Comparison of ENCODE assay signal across 8 cellular contexts in genomic region chr11:11028017-11028692, GRCh38.
DNase-seq lines count a peak whose midpoint lies in the region; ATAC-seq and TF ChIP-seq lines count a peak whose summit lies in the region.

No MANE protein-coding gene starts in this region.

- no peak overlapping the region for H3K4me3 Mint-ChIP-seq in CD8-positive, alpha-beta T cell
- H3K4me3 Mint-ChIP-seq in H9: no peak overlapping the region

- no peak overlapping the region for H3K27ac ChIP-seq in CD8-positive, alpha-beta T cell (ENCODE audit: low read depth, low read length)
- H3K27ac ChIP-seq in H9 (ENCODE audit: insufficient read length, low read depth, low read length) (no peak overlapping the region), WERI-Rb-1 (no peak overlapping the region), breast epithelium (no peak overlapping the region)

- H3K79me2 ChIP-seq in H9 (ENCODE audit: insufficient read depth, low read length): no peaks in the 10 kb centered on the region

- no peak overlapping the region for H2BK20ac ChIP-seq in H9 (ENCODE audit: low read depth, low read length, poor library complexity, severe bottlenecking)

- H3K14ac ChIP-seq in H9 (ENCODE audit: insufficient read depth, low read length): no peak overlapping the region

- no peaks in the 10 kb centered on the region for H3K9me3 Mint-ChIP-seq in CD8-positive, alpha-beta T cell
- H3K9me3 Mint-ChIP-seq in H9: peaks cover 0 to 6% of the 10 kb centered on the region in 2 experiments; a peak in 2 of 5 replicates

- no peak overlapping the region for H3K56ac ChIP-seq in H9 (ENCODE audit: insufficient read length, low read depth, low read length)

- no peak overlapping the region for H3K18ac ChIP-seq in H9 (ENCODE audit: insufficient read length, low read depth, low read length)

- no peaks in the 10 kb centered on the region for H3K23me2 ChIP-seq in H9 (ENCODE audit: insufficient read length, low read depth, low read length, poor library complexity, severe bottlenecking)

- H3K27me3 ChIP-seq in CD8-positive, alpha-beta T cell (ENCODE audit: insufficient read depth, low read length): no peaks in the 10 kb centered on the region
- H3K27me3 ChIP-seq in H9 (ENCODE audit: insufficient read depth, low read length) (no peaks in the 10 kb centered on the region), WERI-Rb-1 (ENCODE audit: insufficient read depth, low read depth, severe bottlenecking) (no peaks in the 10 kb centered on the region), breast epithelium (no peaks in the 10 kb centered on the region)

- H3K4me3 ChIP-seq in CD8-positive, alpha-beta T cell (ENCODE audit: low read depth, low read length): no peak overlapping the region
- H3K4me3 ChIP-seq in WERI-Rb-1 (ENCODE audit: low read depth, low read length): no peak overlapping the region
- H3K4me3 ChIP-seq in breast epithelium: no peak overlapping the region

- peaks cover 3% of the 10 kb centered on the region for H3K27me3 Mint-ChIP-seq in CD8-positive, alpha-beta T cell (ENCODE audit: low read depth)
- no peaks in the 10 kb centered on the region for H3K27me3 Mint-ChIP-seq in H9 (ENCODE audit: low read depth)

- H3K36me3 ChIP-seq in CD8-positive, alpha-beta T cell (ENCODE audit: insufficient read depth, low read length): no peaks in the 10 kb centered on the region
- H3K36me3 ChIP-seq in WERI-Rb-1 (no peaks in the 10 kb centered on the region), breast epithelium (no peaks in the 10 kb centered on the region)

- H3K9me3 ChIP-seq in CD8-positive, alpha-beta T cell (ENCODE audit: low read length): no peaks in the 10 kb centered on the region
- H3K9me3 ChIP-seq in H9 (ENCODE audit: control insufficient read depth, low read depth, low read length) (no peaks in the 10 kb centered on the region), WERI-Rb-1 (ENCODE audit: severe bottlenecking) (no peaks in the 10 kb centered on the region), breast epithelium (no peaks in the 10 kb centered on the region)

- H2AFZ ChIP-seq in H9 (ENCODE audit: low read length): peak overlapping the region; percentile 77

- H3K4me2 ChIP-seq in H9 (ENCODE audit: insufficient read depth, insufficient read length, low read length): no peak overlapping the region

- H2BK15ac ChIP-seq in H9 (ENCODE audit: low read depth, low read length): no peak overlapping the region

- H4K8ac ChIP-seq in H9 (replicated peaks; ENCODE audit: insufficient read length, low read depth, low read length): no peak overlapping the region

- no CpG with 5 or more reads among the region's 5 CpGs for whole genome bisulfite sequencing in H9 (ENCODE audit: extremely low coverage, insufficient read length, low lambda C conversion rate)

- CTCF ChIA-PET in CD8-positive, alpha-beta T cell (lab: Charles Lee): interaction anchor here (0.6 to 7.9 kb wide), 54 partner anchors 9 to 877 kb away, joined by 3 to 166 read pairs (median 4); no protein-coding TSS in a partner anchor

- POLR2A ChIA-PET in CD8-positive, alpha-beta T cell (lab: Charles Lee): interaction anchor here (0.9 to 1.2 kb wide), 2 partner anchors 129 to 235 kb away, joined by 3 to 5 read pairs; no protein-coding TSS in a partner anchor

- no peak overlapping the region for H4K91ac ChIP-seq in H9 (ENCODE audit: insufficient read length, low read depth, low read length)

- ATAC-seq in CD8-positive, alpha-beta T cell: peak; percentile 98
- ATAC-seq in left lobe of liver: peak; percentile 96
- ATAC-seq in HG03439 (IDR thresholded peaks at IDR 0.05; ENCODE audit: unreplicated experiment): no peak

- H3K79me1 ChIP-seq in H9 (ENCODE audit: insufficient read depth, low read depth, low read length, poor library complexity, severe bottlenecking): no peaks in the 10 kb centered on the region

- no peak overlapping the region for H3K23ac ChIP-seq in H9 (ENCODE audit: insufficient read length, low read depth, low read length)

- H4K5ac ChIP-seq in H9 (ENCODE audit: insufficient read length, low read depth, low read length): no peak overlapping the region

- H4K20me1 ChIP-seq in H9 (ENCODE audit: control insufficient read depth, insufficient read depth, insufficient read length): no peaks in the 10 kb centered on the region

- H3K9ac ChIP-seq in H9 (ENCODE audit: extremely low read depth, insufficient read length, low read length): no peak overlapping the region

- H2BK5ac ChIP-seq in H9 (ENCODE audit: insufficient read length, low read length): no peak overlapping the region

- no peak for TF ChIP-seq POLR2A in breast epithelium (IDR thresholded peaks at IDR 0.05)

- H3K4me1 ChIP-seq in CD8-positive, alpha-beta T cell (ENCODE audit: insufficient read depth, low read length): no peaks in the 10 kb centered on the region
- H3K4me1 ChIP-seq in H9 (ENCODE audit: insufficient read depth, low read length) (no peaks in the 10 kb centered on the region), breast epithelium (no peaks in the 10 kb centered on the region)

- intact Hi-C loops in CD8-positive, alpha-beta T cell (cut with DNase I, micrococcal nuclease): loop anchor here (1.0 to 2.0 kb wide), 5 partner anchors 129 to 759 kb away; no protein-coding TSS in a partner anchor
- intact Hi-C loops in breast epithelium (cut with DNase I; ENCODE audit: low total_unique reads): no loop called here

- H2AK5ac ChIP-seq in H9 (ENCODE audit: insufficient read length, low read length): no peak overlapping the region

- TF ChIP-seq CTCF in CD8-positive, alpha-beta T cell (IDR thresholded peaks at IDR 0.05): peak; percentile 81
- peak; percentile 87 for TF ChIP-seq CTCF in H9 (conservative IDR thresholded peaks at IDR 0.05)
- peak; percentile 87 for TF ChIP-seq CTCF in WERI-Rb-1 (IDR thresholded peaks at IDR 0.05; ENCODE audit: low read depth, low read length)
- peak; percentile 36 to 62 (median 49) for TF ChIP-seq CTCF in breast epithelium (IDR thresholded peaks at IDR 0.05)

- no peak overlapping the region for H3K4ac ChIP-seq in H9 (ENCODE audit: low read depth, low read length)

- H3T11ph ChIP-seq in H9 (ENCODE audit: low read length): no peak overlapping the region

- no peak overlapping the region for H2BK120ac ChIP-seq in H9 (ENCODE audit: low read depth, low read length, poor library complexity, severe bottlenecking)

- H2BK12ac ChIP-seq in H9 (ENCODE audit: insufficient read length, low read depth, low read length): no peak overlapping the region

- no peak overlapping the region for H3K27ac Mint-ChIP-seq in CD8-positive, alpha-beta T cell
- peak overlapping the region in 1 of 3 experiments; percentile 2; a peak in 1 of 7 replicates for H3K27ac Mint-ChIP-seq in H9

- no peaks in the 10 kb centered on the region for H3K36me3 Mint-ChIP-seq in CD8-positive, alpha-beta T cell
- H3K36me3 Mint-ChIP-seq in H9 (ENCODE audit: insufficient read depth in 1 of 3, low read depth in 3 of 3): no peaks in the 10 kb centered on the region; a peak in 1 of 7 replicates

- peak; percentile 54 to 87 (median 75) for DNase-seq in CD8-positive, alpha-beta T cell
- DNase-seq in H9: peak; percentile 85
- peak; percentile 80 to 83 for DNase-seq in NCI-H2081 (lab: John Stamatoyannopoulos, UW)
- DNase-seq in WERI-Rb-1: peak; percentile 77
- peak; percentile 43 to 62 for DNase-seq in breast epithelium (ENCODE audit: low spot score in 2 of 2)
- peak; percentile 72 for DNase-seq in left lobe of liver (ENCODE audit: low spot score)
- DNase-seq in stimulated activated CD4-positive, alpha-beta T cell treated with anti-CD3 and anti-CD28 coated beads, Interleukin-4, amount 100 ng/mL, for 4 hours: peak; percentile 63 to 74

- H3K4me1 Mint-ChIP-seq in CD8-positive, alpha-beta T cell (ENCODE audit: low read depth): no peaks in the 10 kb centered on the region
- peaks cover 2 to 4% of the 10 kb centered on the region in 2 experiments; a peak in 1 of 4 replicates for H3K4me1 Mint-ChIP-seq in H9
